In genomic region chr5:140569197-140569596, GRCh38 we compare ENCODE assay signal across 1 cellular context.
TF ChIP-seq lines count a peak whose summit lies in the region.

No MANE protein-coding gene starts in this region.

TF ChIP-seq in SK-N-SH, 30 proteins besides CTCF, POLR2A, EP300 and RAD21 (continued from another document):
- no peak for TF ChIP-seq POLR2AphosphoS5 (IDR thresholded peaks at IDR 0.05; ENCODE audit: low read depth, low read length)
- no peak for TF ChIP-seq TAF1 (IDR thresholded peaks at IDR 0.05; ENCODE audit: borderline replicate concordance, low read depth, low read length)
- TF ChIP-seq ELF1 (IDR thresholded peaks at IDR 0.05), result no peak
- no peak for TF ChIP-seq NRF1 (IDR thresholded peaks at IDR 0.05; ENCODE audit: low read depth, low read length)
- no peak for TF ChIP-seq YY1 (IDR thresholded peaks at IDR 0.05; ENCODE audit: low read depth)
- TF ChIP-seq, protein P1, sequence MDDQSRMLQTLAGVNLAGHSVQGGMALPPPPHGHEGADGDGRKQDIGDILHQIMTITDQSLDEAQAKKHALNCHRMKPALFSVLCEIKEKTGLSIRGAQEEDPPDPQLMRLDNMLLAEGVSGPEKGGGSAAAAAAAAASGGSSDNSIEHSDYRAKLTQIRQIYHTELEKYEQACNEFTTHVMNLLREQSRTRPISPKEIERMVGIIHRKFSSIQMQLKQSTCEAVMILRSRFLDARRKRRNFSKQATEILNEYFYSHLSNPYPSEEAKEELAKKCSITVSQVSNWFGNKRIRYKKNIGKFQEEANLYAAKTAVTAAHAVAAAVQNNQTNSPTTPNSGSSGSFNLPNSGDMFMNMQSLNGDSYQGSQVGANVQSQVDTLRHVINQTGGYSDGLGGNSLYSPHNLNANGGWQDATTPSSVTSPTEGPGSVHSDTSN (IDR thresholded peaks at IDR 0.05), result no peak
- no peak for TF ChIP-seq RCOR1 (IDR thresholded peaks at IDR 0.05; ENCODE audit: low read length)
- TF ChIP-seq FOSL2 (IDR thresholded peaks at IDR 0.05; ENCODE audit: borderline replicate concordance, low read depth), result no peak
- TF ChIP-seq, protein P2, sequence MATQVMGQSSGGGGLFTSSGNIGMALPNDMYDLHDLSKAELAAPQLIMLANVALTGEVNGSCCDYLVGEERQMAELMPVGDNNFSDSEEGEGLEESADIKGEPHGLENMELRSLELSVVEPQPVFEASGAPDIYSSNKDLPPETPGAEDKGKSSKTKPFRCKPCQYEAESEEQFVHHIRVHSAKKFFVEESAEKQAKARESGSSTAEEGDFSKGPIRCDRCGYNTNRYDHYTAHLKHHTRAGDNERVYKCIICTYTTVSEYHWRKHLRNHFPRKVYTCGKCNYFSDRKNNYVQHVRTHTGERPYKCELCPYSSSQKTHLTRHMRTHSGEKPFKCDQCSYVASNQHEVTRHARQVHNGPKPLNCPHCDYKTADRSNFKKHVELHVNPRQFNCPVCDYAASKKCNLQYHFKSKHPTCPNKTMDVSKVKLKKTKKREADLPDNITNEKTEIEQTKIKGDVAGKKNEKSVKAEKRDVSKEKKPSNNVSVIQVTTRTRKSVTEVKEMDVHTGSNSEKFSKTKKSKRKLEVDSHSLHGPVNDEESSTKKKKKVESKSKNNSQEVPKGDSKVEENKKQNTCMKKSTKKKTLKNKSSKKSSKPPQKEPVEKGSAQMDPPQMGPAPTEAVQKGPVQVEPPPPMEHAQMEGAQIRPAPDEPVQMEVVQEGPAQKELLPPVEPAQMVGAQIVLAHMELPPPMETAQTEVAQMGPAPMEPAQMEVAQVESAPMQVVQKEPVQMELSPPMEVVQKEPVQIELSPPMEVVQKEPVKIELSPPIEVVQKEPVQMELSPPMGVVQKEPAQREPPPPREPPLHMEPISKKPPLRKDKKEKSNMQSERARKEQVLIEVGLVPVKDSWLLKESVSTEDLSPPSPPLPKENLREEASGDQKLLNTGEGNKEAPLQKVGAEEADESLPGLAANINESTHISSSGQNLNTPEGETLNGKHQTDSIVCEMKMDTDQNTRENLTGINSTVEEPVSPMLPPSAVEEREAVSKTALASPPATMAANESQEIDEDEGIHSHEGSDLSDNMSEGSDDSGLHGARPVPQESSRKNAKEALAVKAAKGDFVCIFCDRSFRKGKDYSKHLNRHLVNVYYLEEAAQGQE (IDR thresholded peaks at IDR 0.05; ENCODE audit: low read depth, low read length), result no peak
- TF ChIP-seq SMC3 (IDR thresholded peaks at IDR 0.05; ENCODE audit: low read depth, low read length), result no peak
- no peak for TF ChIP-seq SIN3A (IDR thresholded peaks at IDR 0.05; ENCODE audit: borderline replicate concordance, low read depth, low read length)
- TF ChIP-seq EZH2phosphoT487 (IDR thresholded peaks at IDR 0.05; ENCODE audit: borderline replicate concordance, low read depth), result no peak
- TF ChIP-seq, protein P3, sequence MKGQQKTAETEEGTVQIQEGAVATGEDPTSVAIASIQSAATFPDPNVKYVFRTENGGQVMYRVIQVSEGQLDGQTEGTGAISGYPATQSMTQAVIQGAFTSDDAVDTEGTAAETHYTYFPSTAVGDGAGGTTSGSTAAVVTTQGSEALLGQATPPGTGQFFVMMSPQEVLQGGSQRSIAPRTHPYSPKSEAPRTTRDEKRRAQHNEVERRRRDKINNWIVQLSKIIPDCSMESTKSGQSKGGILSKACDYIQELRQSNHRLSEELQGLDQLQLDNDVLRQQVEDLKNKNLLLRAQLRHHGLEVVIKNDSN (IDR thresholded peaks at IDR 0.05; ENCODE audit: borderline replicate concordance, low read depth), result no peak
- TF ChIP-seq TEAD4 (IDR thresholded peaks at IDR 0.05; ENCODE audit: borderline replicate concordance, insufficient read depth), result no peak
- no peak for TF ChIP-seq JUND (IDR thresholded peaks at IDR 0.05)
- no peak for TF ChIP-seq NFIC (IDR thresholded peaks at IDR 0.05; ENCODE audit: borderline replicate concordance)
